9 cellular contexts compared by ENCODE assay signal in the genomic region with DNA sequence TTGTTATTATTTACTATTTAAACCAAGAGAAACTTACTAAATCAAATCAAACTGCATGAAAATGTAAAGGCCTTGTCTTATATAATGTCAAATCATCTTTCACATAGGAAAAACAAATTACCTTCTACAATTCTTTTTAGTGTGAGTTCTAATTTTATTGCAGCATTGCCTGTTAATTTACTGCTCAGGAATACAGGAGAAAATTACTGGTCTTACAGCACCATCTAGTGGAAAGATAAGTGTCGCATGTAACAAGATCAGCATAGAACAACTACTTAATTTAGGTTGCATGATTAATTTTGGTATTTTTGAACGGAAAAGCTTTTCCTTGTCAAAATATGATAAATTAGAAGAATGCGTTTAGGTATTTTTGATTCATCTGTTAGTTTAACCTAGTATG.
DNase-seq lines count a peak whose midpoint lies in the region; ATAC-seq, FAIRE-seq and TF ChIP-seq lines count a peak whose summit lies in the region.
"Had no signal": no experiment of that assay in that cellular context is flagged by ENCODE, and none has a peak within 500 bp of the region (broad histone marks: within the 10 kb centered on the region; RNA-seq: fewer than 3 reads in every experiment).

No MANE protein-coding gene starts in this region.

- H3K4me2 ChIP-seq in A549 = no peak overlapping the region

- H3K27ac ChIP-seq in A549 (no peak overlapping the region), kidney (ENCODE audit: low read depth in 2 of 2, low read length in 2 of 2) (no peak overlapping the region)

- H3K4me3 ChIP-seq in A549 = no peak overlapping the region
- no peak overlapping the region for H3K4me3 ChIP-seq in kidney (ENCODE audit: low read length in 2 of 2)

- intact Hi-C loops in kidney (cut with DNase I) = no loop called here

- POLR2A ChIA-PET in A549 (lab: Yijun Ruan, JAX) = no interaction called here

- no peak for TF ChIP-seq POLR2A in A549 (IDR thresholded peaks at IDR 0.05; ENCODE audit: low read length)

- CTCF ChIA-PET in A549 (lab: Yijun Ruan, JAX) = interaction anchor here (0.7 to 3.2 kb wide), 15 partner anchors 10 to 1972 kb away, joined by 3 to 13 read pairs (median 5); no protein-coding TSS in a partner anchor

- TF ChIP-seq EP300 in A549 (IDR thresholded peaks at IDR 0.05) = no peak

- peak; percentile 87 for TF ChIP-seq CTCF in A549 (IDR thresholded peaks at IDR 0.05)
- TF ChIP-seq CTCF in GM12873 (IDR thresholded peaks at IDR 0.05; ENCODE audit: insufficient read depth, low read depth, low read length, missing control alignments) = peak; percentile 57
- TF ChIP-seq CTCF in kidney (IDR thresholded peaks at IDR 0.05; ENCODE audit: borderline replicate concordance, extremely low read depth, insufficient read depth) = peak; percentile 60

- TF ChIP-seq RAD21 in A549 (conservative IDR thresholded peaks at IDR 0.05 in 1 of 2, IDR thresholded peaks at IDR 0.05 in 1 of 2) = peak; percentile 89 to 92

- ATAC-seq in A549 (peak; percentile 74 to 83; a peak in 4 of 6 replicates), HG03095 (IDR thresholded peaks at IDR 0.05; ENCODE audit: unreplicated experiment) (no peak)

- no peaks in the 10 kb centered on the region for H3K36me3 ChIP-seq in kidney (ENCODE audit: control insufficient read depth in 1 of 2, insufficient read depth in 2 of 2, low read length in 2 of 2)

- H3K9me3 ChIP-seq in A549 (0 out of 3 replicates have a peak, but pooled peaks cover under 1% of the 10 kb centered on the region), kidney (ENCODE audit: control insufficient read depth in 1 of 2, low read length in 2 of 2) (no peaks in the 10 kb centered on the region)

- FAIRE-seq in A549 (lab: Jason Lieb, UNC) (peak; percentile 100), kidney (lab: Jason Lieb, UNC) (peak; percentile 98), urothelium cell line (lab: Jason Lieb, UNC) (no peak)

- peak; percentile 30 to 79 for DNase-seq in A549 (ENCODE audit: low read depth in 1 of 2, low spot score in 1 of 2)
- peak; percentile 10 for DNase-seq in NCI-H2196 treated with DMSO at 0.1 percent for 48 hours (lab: John Stamatoyannopoulos, UW; ENCODE audit: unreplicated experiment)
- peak; percentile 81 for DNase-seq in astrocyte of the hippocampus (ENCODE audit: low read depth, low spot score)
- DNase-seq in kidney = no peak
- peak; percentile 54 for DNase-seq in urothelium cell line (ENCODE audit: low spot score)
- DNase-seq in activated effector memory CD4-positive, alpha-beta T cell treated with Interleukin-2 at 50 U/mL for 16 hours = no peak
- DNase-seq: activated naive CD8-positive, alpha-beta T cell treated with anti-CD3 and anti-CD28 coated beads, Interleukin-2, amount 10 ng/mL, durations not matched to agents 7 days and 5 days had no signal

- H3K4me1 ChIP-seq in A549 (no peaks in the 10 kb centered on the region), kidney (ENCODE audit: control insufficient read depth in 1 of 2, insufficient read depth in 1 of 2, low read depth in 1 of 2, low read length in 2 of 2) (no peaks in the 10 kb centered on the region)

- no peak overlapping the region for H3K9ac ChIP-seq in kidney (ENCODE audit: low read length in 2 of 2)

- WGBS in A549 (ENCODE audit: missing lambda C conversion rate) = under 1% methylated on average over 3 of the region's 3 CpGs

TF ChIP-seq in A549, 52 proteins besides CTCF, POLR2A, EP300 and RAD21:
- no peak for TF ChIP-seq GATA3 (IDR thresholded peaks at IDR 0.05; ENCODE audit: borderline replicate concordance)
- no peak for TF ChIP-seq MAFK (IDR thresholded peaks at IDR 0.05; ENCODE audit: partially characterized antibody)
- no peak for TF ChIP-seq RFX5 (IDR thresholded peaks at IDR 0.05)
- TF ChIP-seq HEYL (CRISPR knock-in tag; IDR thresholded peaks at IDR 0.05) = no peak
- TF ChIP-seq SMC3 (IDR thresholded peaks at IDR 0.05) = peak; percentile 70

Comparison
In these comparisons a context has a peak if more than half of its experiments do, and no peak if none do; other contexts are left out.
1. DNase-seq: peak in A549 (2 of 2), NCI-H2196 treated with DMSO at 0.1 percent for 48 hours (single experiment), astrocyte of the hippocampus (single experiment) and urothelium cell line (single experiment); none in kidney (single experiment) and activated effector memory CD4-positive, alpha-beta T cell treated with Interleukin-2 at 50 U/mL for 16 hours (single experiment).
2. Peak in every context shown above with its lines, with median percentiles within 50 percentile points of each other: CTCF ChIP-seq.